In the genomic region with DNA sequence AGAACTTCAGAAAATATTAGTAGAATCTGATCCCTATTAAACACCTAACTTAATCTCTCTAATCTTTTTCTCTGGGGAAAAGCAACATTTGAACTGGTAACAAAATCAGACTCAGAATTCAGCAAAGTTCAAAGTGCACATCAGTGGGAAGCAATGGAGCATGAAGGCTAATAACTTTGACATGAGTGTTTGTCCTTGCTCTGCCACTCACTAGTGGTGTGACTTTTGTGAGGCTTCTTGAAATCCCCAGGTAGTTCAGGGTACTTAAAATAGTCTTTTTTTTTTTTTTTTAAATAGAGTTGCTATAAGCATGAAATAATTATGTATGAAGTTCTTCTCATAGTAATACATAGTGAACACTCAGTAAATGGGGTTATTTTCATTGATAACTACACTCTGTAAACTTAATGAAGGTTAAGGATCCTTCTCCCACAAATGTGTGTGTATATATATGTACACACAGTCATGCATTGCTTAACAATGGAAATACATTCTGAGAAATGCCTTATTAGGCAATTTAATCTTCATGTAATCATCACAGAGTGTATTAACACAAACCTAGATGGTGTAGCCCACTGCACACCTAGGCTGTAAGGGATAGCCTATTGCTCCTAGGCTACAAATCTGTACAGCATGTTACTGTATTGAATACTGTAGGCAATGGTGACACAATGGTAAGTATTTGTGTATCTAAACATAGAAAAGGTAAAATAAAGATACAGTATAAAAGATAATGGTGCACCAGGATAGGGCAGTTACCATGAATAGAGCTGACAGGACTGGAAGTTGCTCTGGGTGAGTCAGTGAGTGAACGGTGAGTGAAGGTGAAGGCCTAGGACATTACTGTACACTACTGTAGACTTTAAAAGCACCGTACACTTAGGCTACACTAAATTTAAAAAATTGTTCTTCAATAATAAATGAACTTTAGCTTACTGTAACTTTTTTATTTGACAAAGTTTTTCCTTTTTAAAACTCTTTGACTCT, we compare ENCODE assay signal across 25 cellular contexts.
DNase-seq lines count a peak whose midpoint lies in the region; ATAC-seq, FAIRE-seq and TF ChIP-seq lines count a peak whose summit lies in the region.
"Had no signal": no experiment of that assay in that cellular context is flagged by ENCODE, and none has a peak within 500 bp of the region (broad histone marks: within the 10 kb centered on the region; RNA-seq: fewer than 3 reads in every experiment).

No MANE protein-coding gene starts in this region.

- H3K36me3 ChIP-seq in kidney (ENCODE audit: control insufficient read depth in 1 of 2, insufficient read depth in 2 of 2, low read length in 2 of 2) = no peaks in the 10 kb centered on the region
- H3K36me3 ChIP-seq: left lung, upper lobe of right lung had no signal

- H3K4me3 ChIP-seq in A549 (no peak overlapping the region), GM12865 (ENCODE audit: low read depth, low read length) (no peak overlapping the region), kidney (ENCODE audit: low read length in 2 of 2) (no peak overlapping the region)
- H3K4me3 ChIP-seq: dorsolateral prefrontal cortex, left lung, smooth muscle cell, upper lobe of right lung had no signal

- no peak overlapping the region for H3K4me2 ChIP-seq in A549
- H3K4me2 ChIP-seq: smooth muscle cell had no signal

- no peak for TF ChIP-seq EP300 in A549 (IDR thresholded peaks at IDR 0.05)

- no peak for DNase-seq in A549 (ENCODE audit: low read depth in 1 of 2, low spot score in 1 of 2)
- peak; percentile 12 for DNase-seq in GM12865 (ENCODE audit: low read depth)
- no peak for DNase-seq in kidney
- DNase-seq in NCI-H2029 treated with DMSO at 0.1 percent for 48 hours (lab: John Stamatoyannopoulos, UW) = no peak
- no peak for DNase-seq in GDM1 (lab: John Stamatoyannopoulos, UW)
- DNase-seq: activated CD4-positive, alpha-beta T cell treated with anti-CD3 and anti-CD28 coated beads for 1 hour; activated gamma-delta T cell treated with Interleukin-2 at 50 U/mL for 16 hours; Calu3; cerebellar nuclear complex; dorsolateral prefrontal cortex; KG1; left lung; NCI-H1436; NCI-H526; retina; stimulated activated CD4-positive, alpha-beta T cell treated with anti-CD3 and anti-CD28 coated beads, Interleukin-2, amount 100 ng/mL, for 48 hours; substantia nigra; upper lobe of right lung had no signal

- CTCF ChIA-PET in A549 (lab: Yijun Ruan, JAX) = interaction anchor here (1.0 kb wide), 1 partner anchor 23 kb away, joined by 3 read pairs; no protein-coding TSS in a partner anchor

- H3K9me3 ChIP-seq in A549 (no peaks in the 10 kb centered on the region), kidney (ENCODE audit: control insufficient read depth in 1 of 2, low read length in 2 of 2) (no peaks in the 10 kb centered on the region)
- H3K9me3 ChIP-seq: left lung, upper lobe of right lung had no signal

- TF ChIP-seq CTCF in A549 (IDR thresholded peaks at IDR 0.05) (no peak), GM12865 (IDR thresholded peaks at IDR 0.05; ENCODE audit: insufficient read depth, low read depth, low read length, missing control alignments) (no peak), kidney (IDR thresholded peaks at IDR 0.05; ENCODE audit: borderline replicate concordance, extremely low read depth, insufficient read depth) (no peak)

- WGBS in A549 (ENCODE audit: missing lambda C conversion rate) = 91% methylated on average over 2 of the region's 2 CpGs

- H3K4me1 ChIP-seq in A549 (no peaks in the 10 kb centered on the region), kidney (ENCODE audit: control insufficient read depth in 1 of 2, insufficient read depth in 1 of 2, low read depth in 1 of 2, low read length in 2 of 2) (no peaks in the 10 kb centered on the region)
- H3K4me1 ChIP-seq: upper lobe of right lung had no signal

- no peak overlapping the region for H3K9ac ChIP-seq in kidney (ENCODE audit: low read length in 2 of 2)

- TF ChIP-seq POLR2A in A549 (IDR thresholded peaks at IDR 0.05; ENCODE audit: low read length) = no peak

- FAIRE-seq in A549 (lab: Jason Lieb, UNC) (peak; percentile 54), kidney (lab: Jason Lieb, UNC) (peak; percentile 15)

- H3K27ac ChIP-seq in A549 (no peak overlapping the region), kidney (ENCODE audit: low read depth in 2 of 2, low read length in 2 of 2) (no peak overlapping the region)
- H3K27ac ChIP-seq: C4-2B, dorsolateral prefrontal cortex, left lung, upper lobe of right lung had no signal

- POLR2A ChIA-PET in A549 (lab: Yijun Ruan, JAX) = no interaction called here

- no peak for TF ChIP-seq RAD21 in A549 (conservative IDR thresholded peaks at IDR 0.05 in 1 of 2, IDR thresholded peaks at IDR 0.05 in 1 of 2)

- intact Hi-C loops in kidney (cut with DNase I) = no loop called here

- ATAC-seq in A549 = no peak
- ATAC-seq in HG03432 (IDR thresholded peaks at IDR 0.05; ENCODE audit: unreplicated experiment) = peak; percentile 67
- no peak for ATAC-seq in HG03095 (IDR thresholded peaks at IDR 0.05; ENCODE audit: unreplicated experiment)
- no peak for ATAC-seq in GM19328 (IDR thresholded peaks at IDR 0.05; ENCODE audit: unreplicated experiment)
- ATAC-seq: left lung; natural killer cell treated with Interleukin-12 subunit alpha and Interleukin-12 subunit beta and Interleukin-15 and Interleukin-18, amount 100 ng/mL, for 72 hours; stimulated activated effector memory CD8-positive, alpha-beta T cell treated with anti-CD3 and anti-CD28 coated beads, Interleukin-12 subunit alpha, Interleukin-12 subunit beta, amount 100 ng/mL, for 72 hours; upper lobe of right lung had no signal

TF ChIP-seq in A549, 52 proteins besides CTCF, POLR2A, EP300 and RAD21:
- TF ChIP-seq RNF2 (IDR thresholded peaks at IDR 0.05; ENCODE audit: borderline replicate concordance, low read depth) (no peak), PHF8 (IDR thresholded peaks at IDR 0.05; ENCODE audit: borderline replicate concordance, low read depth) (no peak), RARB (CRISPR knock-in tag; IDR thresholded peaks at IDR 0.05) (no peak)
